8 cellular contexts compared by ENCODE assay signal in the genomic region with DNA sequence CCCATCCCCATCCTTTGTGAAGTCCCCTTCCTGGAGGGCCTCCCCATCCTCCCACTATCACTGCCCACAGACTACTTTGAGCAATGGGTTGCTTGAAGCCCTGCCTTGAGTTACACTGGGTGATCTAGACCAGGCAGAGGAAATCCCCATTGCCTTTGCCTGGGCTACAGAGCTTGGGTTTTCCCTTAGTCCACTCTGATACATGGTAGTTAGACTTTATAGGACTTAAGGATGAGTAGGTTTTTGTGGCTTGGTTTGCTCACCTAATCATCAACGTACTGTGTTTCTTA. TPM values are rescaled to one million over a fixed set of nuclear protein-coding genes. Genes with fewer than 3 reads are reported as not detected.
DNase-seq lines count a peak whose midpoint lies in the region; ATAC-seq, FAIRE-seq and TF ChIP-seq lines count a peak whose summit lies in the region.

No MANE protein-coding gene starts in this region.

- intact Hi-C loops in esophagus muscularis mucosa (cut with DNase I): no loop called here
- intact Hi-C loops in kidney (cut with DNase I): no loop called here
- intact Hi-C loops in lower leg skin (cut with DNase I; ENCODE audit: low total_unique reads): no loop called here

- H4K20me1 ChIP-seq in DND-41 (ENCODE audit: insufficient read depth, low read length): peaks cover 32% of the 10 kb centered on the region
- H4K20me1 ChIP-seq in OCI-LY1 (ENCODE audit: insufficient read depth, low read length): no peaks in the 10 kb centered on the region

- ATAC-seq in DND-41 (ENCODE audit: insufficient read depth, low read depth) (peak; percentile 47), GM21576 (IDR thresholded peaks at IDR 0.05; ENCODE audit: unreplicated experiment) (peak; percentile 40)

- H3K4me1 ChIP-seq in DND-41 (ENCODE audit: insufficient read depth, low read length) (peaks cover 99% of the 10 kb centered on the region), OCI-LY1 (ENCODE audit: insufficient read depth, low read length, severe bottlenecking) (peaks cover 90% of the 10 kb centered on the region), esophagus muscularis mucosa (peaks cover 44 to 65% (median 51%) of the 10 kb centered on the region in 4 donors), kidney (ENCODE audit: control insufficient read depth in 1 of 2, insufficient read depth in 1 of 2, low read depth in 1 of 2, low read length in 2 of 2) (no peaks in the 10 kb centered on the region), endodermal cell (ENCODE audit: control insufficient read depth, insufficient read depth, low read length) (no peaks in the 10 kb centered on the region)

- H3K79me2 ChIP-seq in DND-41 (ENCODE audit: insufficient read depth, low read length): peaks cover 96% of the 10 kb centered on the region
- H3K79me2 ChIP-seq in OCI-LY1 (ENCODE audit: insufficient read depth, low read length): peaks cover 98% of the 10 kb centered on the region

- no peak overlapping the region for H3K4me3 Mint-ChIP-seq in endodermal cell

- no peaks in the 10 kb centered on the region for H3K9me2 ChIP-seq in OCI-LY1 (ENCODE audit: low read depth, low read length)

- peaks cover 32% of the 10 kb centered on the region for H3K4me1 Mint-ChIP-seq in endodermal cell

- TF ChIP-seq POLR2A in esophagus muscularis mucosa (IDR thresholded peaks at IDR 0.05; ENCODE audit: low read depth) (no peak), lower leg skin (IDR thresholded peaks at IDR 0.05) (no peak)

- no peak for TF ChIP-seq EP300 in esophagus muscularis mucosa (IDR thresholded peaks at IDR 0.05)

- H3K9me3 ChIP-seq in DND-41 (ENCODE audit: insufficient read depth, low read length, severe bottlenecking) (no peaks in the 10 kb centered on the region), OCI-LY1 (ENCODE audit: low read length) (no peaks in the 10 kb centered on the region), esophagus muscularis mucosa (no peaks in the 10 kb centered on the region), kidney (ENCODE audit: control insufficient read depth in 1 of 2, low read length in 2 of 2) (no peaks in the 10 kb centered on the region), endodermal cell (ENCODE audit: control insufficient read depth, low read length) (no peaks in the 10 kb centered on the region)

- FAIRE-seq in kidney (lab: Jason Lieb, UNC): no peak

- no peaks in the 10 kb centered on the region for H3K9me3 Mint-ChIP-seq in endodermal cell

- H3K36me3 Mint-ChIP-seq in endodermal cell (ENCODE audit: low read depth): peaks cover 4% of the 10 kb centered on the region

- peaks cover 61% of the 10 kb centered on the region for H3K36me3 ChIP-seq in DND-41 (ENCODE audit: insufficient read depth, low read length)
- H3K36me3 ChIP-seq in OCI-LY1 (ENCODE audit: insufficient read depth, low read length): peaks cover 65% of the 10 kb centered on the region
- no peaks in the 10 kb centered on the region for H3K36me3 ChIP-seq in esophagus muscularis mucosa
- H3K36me3 ChIP-seq in kidney (ENCODE audit: control insufficient read depth in 1 of 2, insufficient read depth in 2 of 2, low read length in 2 of 2): no peaks in the 10 kb centered on the region
- H3K36me3 ChIP-seq in endodermal cell (ENCODE audit: control insufficient read depth, insufficient read depth, low read length): no peaks in the 10 kb centered on the region

- 84% methylated on average over 1 of the region's 1 CpG for WGBS in esophagus muscularis mucosa
- 93% methylated on average over 1 of the region's 1 CpG; no CpG with 5 or more reads in 1 of the 2 experiments for WGBS in endodermal cell (ENCODE audit: insufficient coverage in 1 of 2, insufficient read length in 1 of 2), 2 experiments
- 91 to 94% methylated on average over 1 of the region's 1 CpG for WGBS in lower leg skin, 2 donors

- no peaks in the 10 kb centered on the region for H3K27me3 Mint-ChIP-seq in endodermal cell (ENCODE audit: insufficient read depth)

- H3K27ac ChIP-seq in DND-41 (ENCODE audit: low read length) (peak overlapping the region; percentile 92), OCI-LY1 (ENCODE audit: low read depth, low read length, poor library complexity, severe bottlenecking) (peak overlapping the region; percentile 77), esophagus muscularis mucosa (replicated peaks in 1 of 4) (peak overlapping the region in 3 of 4 donors; percentile 3 to 40 (median 17)), kidney (ENCODE audit: low read depth in 2 of 2, low read length in 2 of 2) (no peak overlapping the region), endodermal cell (ENCODE audit: low read depth, low read length) (no peak overlapping the region)

- no peak overlapping the region for H3K27ac Mint-ChIP-seq in endodermal cell

- DNase-seq in DND-41 (peak; percentile 74), esophagus muscularis mucosa (ENCODE audit: extremely low spot score) (no peak), SW480 (ENCODE audit: low spot score) (no peak), kidney (no peak), endodermal cell (no peak), lower leg skin (ENCODE audit: low spot score in 2 of 2) (no peak)

- H2AFZ ChIP-seq in DND-41 (ENCODE audit: low read depth, low read length): peak overlapping the region; percentile 46
- H2AFZ ChIP-seq in OCI-LY1 (ENCODE audit: low read length): no peak overlapping the region

- H3K9ac ChIP-seq in DND-41 (ENCODE audit: low read depth, low read length) (peak overlapping the region; percentile 62), OCI-LY1 (ENCODE audit: low read length) (no peak overlapping the region), kidney (ENCODE audit: low read length in 2 of 2) (no peak overlapping the region), endodermal cell (ENCODE audit: extremely low read depth, low read length, poor library complexity, severe bottlenecking) (no peak overlapping the region)

- no peak for TF ChIP-seq CTCF in DND-41 (IDR thresholded peaks at IDR 0.05; ENCODE audit: borderline replicate concordance, extremely low read depth, low read length, poor library complexity, severe bottlenecking)
- TF ChIP-seq CTCF in OCI-LY1 (IDR thresholded peaks at IDR 0.05; ENCODE audit: low read length): no peak
- no peak for TF ChIP-seq CTCF in esophagus muscularis mucosa (IDR thresholded peaks at IDR 0.05)
- TF ChIP-seq CTCF in kidney (IDR thresholded peaks at IDR 0.05; ENCODE audit: borderline replicate concordance, extremely low read depth, insufficient read depth): no peak
- TF ChIP-seq CTCF in endodermal cell (conservative IDR thresholded peaks at IDR 0.05): no peak
- TF ChIP-seq CTCF in lower leg skin (IDR thresholded peaks at IDR 0.05): no peak

- no peaks in the 10 kb centered on the region for H3K27me3 ChIP-seq in DND-41 (ENCODE audit: insufficient read depth, low read length, poor library complexity)
- H3K27me3 ChIP-seq in OCI-LY1 (ENCODE audit: insufficient read depth, low read length): no peaks in the 10 kb centered on the region
- H3K27me3 ChIP-seq in esophagus muscularis mucosa: no peaks in the 10 kb centered on the region
- H3K27me3 ChIP-seq in endodermal cell (ENCODE audit: control insufficient read depth, insufficient read depth, low read length, poor library complexity, severe bottlenecking): no peaks in the 10 kb centered on the region

- peak overlapping the region; percentile 2 to 53; a peak in 3 of 4 replicates for H3K4me3 ChIP-seq in DND-41 (ENCODE audit: low read depth in 1 of 2, low read length in 2 of 2)
- no peak overlapping the region for H3K4me3 ChIP-seq in OCI-LY1 (ENCODE audit: low read depth, low read length, poor library complexity, severe bottlenecking)
- no peak overlapping the region for H3K4me3 ChIP-seq in esophagus muscularis mucosa
- no peak overlapping the region for H3K4me3 ChIP-seq in kidney (ENCODE audit: low read length in 2 of 2)
- H3K4me3 ChIP-seq in endodermal cell (ENCODE audit: low read length): no peak overlapping the region
- no peak overlapping the region for H3K4me3 ChIP-seq in lower leg skin (ENCODE audit: low read depth, poor library complexity, severe bottlenecking)

- H3K4me2 ChIP-seq in DND-41 (ENCODE audit: insufficient read depth, low read length) (peak overlapping the region; percentile 71), OCI-LY1 (ENCODE audit: low read length) (peak overlapping the region; percentile 53; the same call in 1 of the 2 replicates)

- no peaks in the 10 kb centered on the region for H3F3A ChIP-seq in OCI-LY1 (ENCODE audit: insufficient read depth, low read length)

RNA-seq across cellular contexts. Expression of gene TMEM131L, which starts 56.6 kb away (rescaled TPM):
- total RNA-seq in esophagus muscularis mucosa (10 to 100 TPM; 10.3 to 16.3 (median 12.1) TPM), kidney (17.0 TPM), endodermal cell (10 to 100 TPM in 1 of 2 donors, 1 to 10 TPM in 1; 6.2 to 10.8 TPM), lower leg skin (10 to 100 TPM in 3 of 4 donors, 1 to 10 TPM in 1; 8.3 to 15.9 (median 12.1) TPM)
- 3.0 TPM for polyA plus RNA-seq in kidney (ENCODE audit: insufficient read depth, low read depth, low replicate concordance)
- 22.2 TPM for polyA plus RNA-seq in endodermal cell (2013, experiment 1 of 2)
- polyA plus RNA-seq in endodermal cell (2013, experiment 2 of 2): 19.4 TPM

Comparison
In these comparisons a context has a peak if more than half of its experiments do, and no peak if none do; other contexts are left out.
1. H3K27ac ChIP-seq: peak in DND-41 (single experiment), OCI-LY1 (single experiment) and esophagus muscularis mucosa (3 of 4); none in kidney (0 of 2) and endodermal cell (single experiment).
2. H3K4me3 ChIP-seq: peak in DND-41 (2 of 2); none in OCI-LY1 (single experiment), esophagus muscularis mucosa (0 of 4), kidney (0 of 2), endodermal cell (single experiment) and lower leg skin (single experiment).